ENCODE assay signal across 18 cellular contexts in genomic region chr11:8831861-8832260, GRCh38.
DNase-seq lines count a peak whose midpoint lies in the region; ATAC-seq and TF ChIP-seq lines count a peak whose summit lies in the region.
"Had no signal": no experiment of that assay in that cellular context is flagged by ENCODE, and none has a peak within 500 bp of the region (broad histone marks: within the 10 kb centered on the region; RNA-seq: fewer than 3 reads in every experiment).

No MANE protein-coding gene starts in this region.

- peaks cover 17% of the 10 kb centered on the region for H3K4me1 Mint-ChIP-seq in activated CD8-positive, alpha-beta T cell treated with anti-CD3 and anti-CD28 coated beads, Interleukin-2, amount 10 ng/mL, durations not matched to agents 7 days and 5 days (ENCODE audit: low read depth)
- H3K4me1 Mint-ChIP-seq in activated CD8-positive, alpha-beta T cell treated with anti-CD3 and anti-CD28 coated beads for 36 hours (ENCODE audit: low read depth), result peaks cover 4% of the 10 kb centered on the region
- H3K4me1 Mint-ChIP-seq in osteocyte (ENCODE audit: unreplicated experiment), result peaks cover 51% of the 10 kb centered on the region

- intact Hi-C loops in activated CD8-positive, alpha-beta T cell treated with anti-CD3 and anti-CD28 coated beads for 36 hours (cut with micrococcal nuclease), result no loop called here

- H3K27ac Mint-ChIP-seq in activated CD8-positive, alpha-beta T cell treated with anti-CD3 and anti-CD28 coated beads, Interleukin-2, amount 10 ng/mL, durations not matched to agents 7 days and 5 days, result peak overlapping the region; percentile 18
- H3K27ac Mint-ChIP-seq in activated CD8-positive, alpha-beta T cell treated with anti-CD3 and anti-CD28 coated beads for 36 hours, result no peak overlapping the region
- H3K27ac Mint-ChIP-seq in osteocyte (ENCODE audit: unreplicated experiment), result peak overlapping the region; percentile 98

- no peaks in the 10 kb centered on the region for H3K27me3 ChIP-seq in foreskin keratinocyte

- ATAC-seq in activated CD8-positive, alpha-beta T cell treated with anti-CD3 and anti-CD28 coated beads, Interleukin-2, amount 10 ng/mL, durations not matched to agents 7 days and 5 days, result no peak
- ATAC-seq in activated CD8-positive, alpha-beta T cell treated with anti-CD3 and anti-CD28 coated beads for 36 hours, result no peak
- ATAC-seq in foreskin keratinocyte, result no peak
- no peak for ATAC-seq in HG02885 (IDR thresholded peaks at IDR 0.05; ENCODE audit: poor library complexity, unreplicated experiment)

- peak overlapping the region; percentile 20 for H3K27ac ChIP-seq in foreskin keratinocyte
- H3K27ac ChIP-seq: KMS-11 had no signal

- DNase-seq in activated CD8-positive, alpha-beta T cell treated with anti-CD3 and anti-CD28 coated beads, Interleukin-2, amount 10 ng/mL, durations not matched to agents 7 days and 5 days, result no peak
- DNase-seq in activated CD8-positive, alpha-beta T cell treated with anti-CD3 and anti-CD28 coated beads for 36 hours, result no peak
- peak in 1 of 2 donors; percentile 25 for DNase-seq in foreskin keratinocyte
- peak; percentile 53 for DNase-seq in osteocyte (ENCODE audit: extremely low spot score, unreplicated experiment)
- no peak for DNase-seq in NCI-H446 treated with DMSO at 0.1 percent for 48 hours (lab: John Stamatoyannopoulos, UW)
- DNase-seq in DMS153 (lab: John Stamatoyannopoulos, UW), result no peak
- DNase-seq in activated effector memory CD4-positive, alpha-beta T cell treated with Interleukin-2 at 50 U/mL for 16 hours, result no peak
- DNase-seq: activated CD4-positive, alpha-beta T cell treated with anti-CD3 and anti-CD28 coated beads for 1 hour; activated naive CD4-positive, alpha-beta T cell treated with Interleukin-2 at 50 U/mL for 16 hours; C1 segment of cervical spinal cord; NCI-H1092; NCI-H524 treated with DMSO at 0.1 percent for 48 hours; occipital lobe; stimulated activated CD4-positive, alpha-beta T cell treated with anti-CD3 and anti-CD28 coated beads, Interleukin-2, amount 100 ng/mL, for 48 hours; T1000 had no signal

- no peaks in the 10 kb centered on the region for H3K9me3 Mint-ChIP-seq in activated CD8-positive, alpha-beta T cell treated with anti-CD3 and anti-CD28 coated beads, Interleukin-2, amount 10 ng/mL, durations not matched to agents 7 days and 5 days (ENCODE audit: insufficient read depth)
- H3K9me3 Mint-ChIP-seq in activated CD8-positive, alpha-beta T cell treated with anti-CD3 and anti-CD28 coated beads for 36 hours, result no peaks in the 10 kb centered on the region
- H3K9me3 Mint-ChIP-seq in osteocyte (ENCODE audit: unreplicated experiment), result no peaks in the 10 kb centered on the region
- H3K9me3 Mint-ChIP-seq: endodermal cell had no signal

- no peak for TF ChIP-seq CTCF in activated CD8-positive, alpha-beta T cell treated with anti-CD3 and anti-CD28 coated beads for 36 hours (IDR thresholded peaks at IDR 0.05)
- TF ChIP-seq CTCF in foreskin keratinocyte (conservative IDR thresholded peaks at IDR 0.05) (no peak), osteocyte (IDR thresholded peaks at IDR 0.05) (no peak)

- CTCF ChIA-PET in activated CD8-positive, alpha-beta T cell treated with anti-CD3 and anti-CD28 coated beads, Interleukin-2, amount 10 ng/mL, durations not matched to agents 7 days and 5 days (lab: Charles Lee), result no interaction called here
- CTCF ChIA-PET in activated CD8-positive, alpha-beta T cell treated with anti-CD3 and anti-CD28 coated beads for 36 hours (lab: Charles Lee), result no interaction called here

- H3K4me3 Mint-ChIP-seq in activated CD8-positive, alpha-beta T cell treated with anti-CD3 and anti-CD28 coated beads, Interleukin-2, amount 10 ng/mL, durations not matched to agents 7 days and 5 days, result no peak overlapping the region
- no peak overlapping the region for H3K4me3 Mint-ChIP-seq in activated CD8-positive, alpha-beta T cell treated with anti-CD3 and anti-CD28 coated beads for 36 hours
- no peak overlapping the region for H3K4me3 Mint-ChIP-seq in osteocyte (ENCODE audit: unreplicated experiment)
- H3K4me3 Mint-ChIP-seq: endodermal cell had no signal

- POLR2A ChIA-PET in activated CD8-positive, alpha-beta T cell treated with anti-CD3 and anti-CD28 coated beads, Interleukin-2, amount 10 ng/mL, durations not matched to agents 7 days and 5 days (lab: Charles Lee), result no interaction called here
- POLR2A ChIA-PET in activated CD8-positive, alpha-beta T cell treated with anti-CD3 and anti-CD28 coated beads for 36 hours (lab: Charles Lee), result no interaction called here

- peaks cover 11% of the 10 kb centered on the region for H3K27me3 Mint-ChIP-seq in activated CD8-positive, alpha-beta T cell treated with anti-CD3 and anti-CD28 coated beads, Interleukin-2, amount 10 ng/mL, durations not matched to agents 7 days and 5 days (ENCODE audit: low read depth)
- H3K27me3 Mint-ChIP-seq in activated CD8-positive, alpha-beta T cell treated with anti-CD3 and anti-CD28 coated beads for 36 hours, result peaks cover 6% of the 10 kb centered on the region
- no peaks in the 10 kb centered on the region for H3K27me3 Mint-ChIP-seq in osteocyte (ENCODE audit: unreplicated experiment)

- no peaks in the 10 kb centered on the region for H3K36me3 Mint-ChIP-seq in activated CD8-positive, alpha-beta T cell treated with anti-CD3 and anti-CD28 coated beads, Interleukin-2, amount 10 ng/mL, durations not matched to agents 7 days and 5 days (ENCODE audit: low read depth)
- H3K36me3 Mint-ChIP-seq in activated CD8-positive, alpha-beta T cell treated with anti-CD3 and anti-CD28 coated beads for 36 hours (ENCODE audit: low read depth), result no peaks in the 10 kb centered on the region
- H3K36me3 Mint-ChIP-seq in osteocyte (ENCODE audit: unreplicated experiment), result peaks cover 11% of the 10 kb centered on the region

- H3K4me1 ChIP-seq in foreskin keratinocyte, result peaks cover 34% of the 10 kb centered on the region
